ENCODE assay signal across 10 cellular contexts in genomic region chr5:169584998-169585451, GRCh38. TPM values are rescaled to one million over a fixed set of nuclear protein-coding genes. Genes with fewer than 3 reads are reported as not detected.
DNase-seq lines count a peak whose midpoint lies in the region; ATAC-seq and TF ChIP-seq lines count a peak whose summit lies in the region.
"Had no signal": no experiment of that assay in that cellular context is flagged by ENCODE, and none has a peak within 500 bp of the region (broad histone marks: within the 10 kb centered on the region; RNA-seq: fewer than 3 reads in every experiment).

No MANE protein-coding gene starts in this region.

- in situ Hi-C loops in gastrocnemius medialis (cut with MboI; ENCODE audit: low sequenced_read_pairs in 4 of 4): loop anchor here in 2 of 4 donors (10.0 to 25.0 kb wide), 2 partner anchors 598 to 910 kb away; no protein-coding TSS in a partner anchor

- intact Hi-C loops in gastrocnemius medialis (cut with DNase I; ENCODE audit: low total_unique reads): loop anchor here (5.0 to 10.0 kb wide), 4 partner anchors 280 to 1100 kb away; partner anchors contain the start of genes RARS1 and SLIT3

- no peak for DNase-seq in activated T-cell treated with anti-CD3 and anti-CD28 coated beads, Interleukin-2, amount 50 U/mL, for 72 hours
- no peak for DNase-seq in activated T-cell treated with anti-CD3 and anti-CD28 coated beads, Interleukin-2, amount 50 U/mL, for 1 hour
- peak; percentile 14 for DNase-seq in SK-N-DZ (ENCODE audit: low spot score)
- no peak for DNase-seq in fibroblast of the aortic adventitia (ENCODE audit: low read depth)
- DNase-seq in stimulated activated effector memory CD8-positive, alpha-beta T cell treated with anti-CD3 and anti-CD28 coated beads, Interleukin-12 subunit alpha, Interleukin-12 subunit beta, amount 100 ng/mL, for 72 hours (ENCODE audit: low spot score in 2 of 2): no peak
- DNase-seq in gastrocnemius medialis: no peak
- DNase-seq in cortex of kidney (lab: John Stamatoyannopoulos, UW): no peak
- DNase-seq in effector memory CD4-positive, alpha-beta T cell: no peak
- DNase-seq: NCI-H1105 treated with DMSO at 0.1 percent for 48 hours had no signal

- H3K4me3 ChIP-seq in fibroblast of the aortic adventitia (ENCODE audit: low read depth, low read length) (peak overlapping the region; percentile 76), gastrocnemius medialis (no peak overlapping the region)
- H3K4me3 ChIP-seq in effector memory CD4-positive, alpha-beta T cell (ENCODE audit: insufficient read depth, low read depth, low read length, poor library complexity, severe bottlenecking): no peak overlapping the region

- no peaks in the 10 kb centered on the region for H3K9me3 ChIP-seq in gastrocnemius medialis
- H3K9me3 ChIP-seq in effector memory CD4-positive, alpha-beta T cell (ENCODE audit: control insufficient read depth, low read length): no peaks in the 10 kb centered on the region
- H3K9me3 ChIP-seq: vagina had no signal

- ATAC-seq in activated T-cell treated with anti-CD3 and anti-CD28 coated beads, Interleukin-2, amount 50 U/mL, for 72 hours (replicated peaks in 1 of 2): no peak
- ATAC-seq in stimulated activated effector memory CD8-positive, alpha-beta T cell treated with anti-CD3 and anti-CD28 coated beads, Interleukin-12 subunit alpha, Interleukin-12 subunit beta, amount 100 ng/mL, for 72 hours: no peak
- no peak for ATAC-seq in gastrocnemius medialis

- no peaks in the 10 kb centered on the region for H3K27me3 Mint-ChIP-seq in activated T-cell treated with anti-CD3 and anti-CD28 coated beads, Interleukin-2, amount 50 U/mL, for 72 hours (ENCODE audit: low read depth)

- no peaks in the 10 kb centered on the region for H3K9me3 Mint-ChIP-seq in activated T-cell treated with anti-CD3 and anti-CD28 coated beads, Interleukin-2, amount 50 U/mL, for 72 hours
- H3K9me3 Mint-ChIP-seq in stimulated activated effector memory CD8-positive, alpha-beta T cell treated with anti-CD3 and anti-CD28 coated beads, Interleukin-12 subunit alpha, Interleukin-12 subunit beta, amount 100 ng/mL, for 72 hours: no peaks in the 10 kb centered on the region

- peaks cover 0 to 5% of the 10 kb centered on the region in 2 donors for H3K36me3 ChIP-seq in gastrocnemius medialis
- peaks cover 3% of the 10 kb centered on the region for H3K36me3 ChIP-seq in effector memory CD4-positive, alpha-beta T cell (ENCODE audit: control insufficient read depth, insufficient read depth, low read length)
- H3K36me3 ChIP-seq: vagina had no signal

- H3K27ac ChIP-seq in gastrocnemius medialis: no peak overlapping the region
- H3K27ac ChIP-seq in effector memory CD4-positive, alpha-beta T cell (ENCODE audit: insufficient read depth, low read length, poor library complexity, severe bottlenecking): no peak overlapping the region
- H3K27ac ChIP-seq: vagina had no signal

- TF ChIP-seq POLR2A in gastrocnemius medialis (IDR thresholded peaks at IDR 0.05): no peak

- H3K36me3 Mint-ChIP-seq in activated T-cell treated with anti-CD3 and anti-CD28 coated beads, Interleukin-2, amount 50 U/mL, for 72 hours (ENCODE audit: insufficient read depth in 2 of 2): peaks cover 4 to 16% of the 10 kb centered on the region in 2 donors
- peaks cover 30% of the 10 kb centered on the region for H3K36me3 Mint-ChIP-seq in stimulated activated effector memory CD8-positive, alpha-beta T cell treated with anti-CD3 and anti-CD28 coated beads, Interleukin-12 subunit alpha, Interleukin-12 subunit beta, amount 100 ng/mL, for 72 hours

- no peaks in the 10 kb centered on the region for H3K27me3 ChIP-seq in gastrocnemius medialis
- H3K27me3 ChIP-seq in effector memory CD4-positive, alpha-beta T cell (replicated peaks; ENCODE audit: control insufficient read depth, insufficient read depth, low read length, poor library complexity, severe bottlenecking): no peaks in the 10 kb centered on the region
- H3K27me3 ChIP-seq: vagina had no signal

- H3K4me1 Mint-ChIP-seq in activated T-cell treated with anti-CD3 and anti-CD28 coated beads, Interleukin-2, amount 50 U/mL, for 72 hours (ENCODE audit: low read depth): peaks cover 47% of the 10 kb centered on the region
- peaks cover 42% of the 10 kb centered on the region for H3K4me1 Mint-ChIP-seq in stimulated activated effector memory CD8-positive, alpha-beta T cell treated with anti-CD3 and anti-CD28 coated beads, Interleukin-12 subunit alpha, Interleukin-12 subunit beta, amount 100 ng/mL, for 72 hours

- peaks cover 0 to 4% of the 10 kb centered on the region in 2 donors for H3K4me1 ChIP-seq in gastrocnemius medialis
- peaks cover 6% of the 10 kb centered on the region for H3K4me1 ChIP-seq in effector memory CD4-positive, alpha-beta T cell (ENCODE audit: control insufficient read depth, insufficient read depth, low read length, poor library complexity, severe bottlenecking)

- H3K4me3 Mint-ChIP-seq in activated T-cell treated with anti-CD3 and anti-CD28 coated beads, Interleukin-2, amount 50 U/mL, for 72 hours: peak overlapping the region; percentile 91 to 93
- peak overlapping the region; percentile 93 for H3K4me3 Mint-ChIP-seq in stimulated activated effector memory CD8-positive, alpha-beta T cell treated with anti-CD3 and anti-CD28 coated beads, Interleukin-12 subunit alpha, Interleukin-12 subunit beta, amount 100 ng/mL, for 72 hours

- TF ChIP-seq CTCF in fibroblast of the aortic adventitia (IDR thresholded peaks at IDR 0.05; ENCODE audit: insufficient read depth, low read length): no peak
- TF ChIP-seq CTCF in gastrocnemius medialis (IDR thresholded peaks at IDR 0.05 in 4 of 5, conservative IDR thresholded peaks at IDR 0.05 in 1 of 5): no peak

- H3K27ac Mint-ChIP-seq in activated T-cell treated with anti-CD3 and anti-CD28 coated beads, Interleukin-2, amount 50 U/mL, for 72 hours: peak overlapping the region; percentile 70
- H3K27ac Mint-ChIP-seq in stimulated activated effector memory CD8-positive, alpha-beta T cell treated with anti-CD3 and anti-CD28 coated beads, Interleukin-12 subunit alpha, Interleukin-12 subunit beta, amount 100 ng/mL, for 72 hours: peak overlapping the region; percentile 14

RNA-seq across cellular contexts. Expression of gene SPDL1, which starts 1.5 kb away (rescaled TPM):
- total RNA-seq in activated T-cell treated with anti-CD3 and anti-CD28 coated beads, Interleukin-2, amount 50 U/mL, for 72 hours: 10 to 100 TPM; 28.7 to 50.6 TPM
- polyA plus RNA-seq in SK-N-DZ (2014; cell fraction: cytosol; rRNA removed): 75.2 and 93.0 TPM in 2 replicates
- 94.4 and 115 TPM in 2 replicates for polyA plus RNA-seq in SK-N-DZ (2014; cell fraction: nucleus; rRNA removed)
- total RNA-seq in fibroblast of the aortic adventitia (ENCODE audit: low replicate concordance): 43.7 and 105 TPM in 2 replicates
- total RNA-seq in gastrocnemius medialis: 1 to 10 TPM in 3 of 4 donors, under 1 TPM in 1; 0.78 to 4.6 (median 3.2) TPM

RNA-seq across cellular contexts. Expression of gene DOCK2, which starts 52.0 kb away (rescaled TPM):
- 100 to 1,000 TPM; 242 to 245 TPM for total RNA-seq in activated T-cell treated with anti-CD3 and anti-CD28 coated beads, Interleukin-2, amount 50 U/mL, for 72 hours
- polyA plus RNA-seq in SK-N-DZ (2014; cell fraction: cytosol; rRNA removed): 0.16 and 0.22 TPM in 2 replicates
- 0.05 TPM in 1 of 2 replicates, not detected in the other for polyA plus RNA-seq in SK-N-DZ (2014; cell fraction: nucleus; rRNA removed)
- total RNA-seq in fibroblast of the aortic adventitia (ENCODE audit: low replicate concordance) (0.65 and 4.6 TPM in 2 replicates), gastrocnemius medialis (1 to 10 TPM in 3 of 4 donors, under 1 TPM in 1; 0.32 to 5.3 (median 2.7) TPM)

Comparison
In these comparisons a context has a peak if more than half of its experiments do, and no peak if none do; other contexts are left out.
1. RNA of gene DOCK2, which starts 52.0 kb away (total RNA-seq): 242 to 245 TPM in activated T-cell treated with anti-CD3 and anti-CD28 coated beads, Interleukin-2, amount 50 U/mL, for 72 hours; 0.65 to 4.6 TPM in fibroblast of the aortic adventitia and 0.32 to 5.3 TPM in gastrocnemius medialis; every median in the first group is over 10 times any median in the second.